Comparison of ENCODE assay signal across 11 cellular contexts in the genomic region with DNA sequence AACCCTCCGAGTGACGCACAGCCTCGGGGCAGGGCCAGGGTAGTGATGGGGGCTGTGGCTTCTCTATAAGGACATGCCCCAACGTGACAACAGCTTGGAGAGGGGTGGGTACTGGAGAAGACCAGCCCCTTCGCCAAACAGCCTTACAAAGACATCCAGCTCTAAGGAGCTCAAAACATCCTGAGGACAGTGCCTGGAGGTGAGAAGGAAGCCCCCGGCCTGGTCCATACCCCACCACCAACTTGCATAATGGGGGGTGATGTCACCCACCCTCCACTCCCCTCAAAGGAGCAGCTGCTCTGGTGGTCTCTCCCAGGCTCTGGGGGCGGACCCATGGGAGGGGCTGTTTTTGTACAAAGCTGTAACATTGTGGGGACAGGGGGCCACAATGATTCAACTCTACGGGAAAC. TPM values are rescaled to one million over a fixed set of nuclear protein-coding genes. Genes with fewer than 3 reads are reported as not detected.
DNase-seq lines count a peak whose midpoint lies in the region; ATAC-seq, FAIRE-seq and TF ChIP-seq lines count a peak whose summit lies in the region.
"Had no signal": no experiment of that assay in that cellular context is flagged by ENCODE, and none has a peak within 500 bp of the region (broad histone marks: within the 10 kb centered on the region; RNA-seq: fewer than 3 reads in every experiment).

No MANE protein-coding gene starts in this region.

- intact Hi-C loops in K562 (cut with micrococcal nuclease): no loop called here

- H4K20me1 ChIP-seq in K562 (replicated peaks; ENCODE audit: control insufficient read depth, insufficient read depth, low read length): no peaks in the 10 kb centered on the region

- H3K4me1 ChIP-seq in Peyer's patch (no peaks in the 10 kb centered on the region), K562 (replicated peaks in 1 of 2; ENCODE audit: control insufficient read depth in 2 of 2, insufficient read depth in 2 of 2, low read length in 2 of 2) (peaks cover 2 to 16% of the 10 kb centered on the region in 2 experiments; a peak in 4 of 5 replicates)

- H3K9me1 ChIP-seq in K562 (ENCODE audit: control insufficient read depth, insufficient read depth, low read length): no peaks in the 10 kb centered on the region

- TF ChIP-seq CTCF in Peyer's patch (IDR thresholded peaks at IDR 0.05) (no peak), K562 (IDR thresholded peaks at IDR 0.05 in 2 of 3, conservative IDR thresholded peaks at IDR 0.05 in 1 of 3; ENCODE audit: insufficient read depth in 2 of 3, low read depth in 1 of 3, low read length in 3 of 3) (no peak)

- peaks cover 24% of the 10 kb centered on the region for H3K4me1 Mint-ChIP-seq in activated CD8-positive, alpha-beta memory T cell treated with anti-CD3 and anti-CD28 coated beads, Interleukin-2, amount 10 ng/mL, durations not matched to agents 7 days and 5 days

- H3K27ac Mint-ChIP-seq in activated CD8-positive, alpha-beta memory T cell treated with anti-CD3 and anti-CD28 coated beads, Interleukin-2, amount 10 ng/mL, durations not matched to agents 7 days and 5 days: peak overlapping the region; percentile 91

- POLR2A ChIA-PET in K562 (lab: Yijun Ruan, JAX): interaction anchor here (0.6 kb wide), 1 partner anchor 9 kb away, joined by 3 read pairs; no protein-coding TSS in a partner anchor

- no TSS peak for BruUV-seq in K562 (replicated peaks; lab: Mats Ljungman, UMichigan)

- DNase-seq in Peyer's patch: peak in 2 of 3 donors; percentile 63 to 82
- peak; percentile 89 for DNase-seq in activated CD8-positive, alpha-beta memory T cell treated with anti-CD3 and anti-CD28 coated beads, Interleukin-2, amount 10 ng/mL, durations not matched to agents 7 days and 5 days
- DNase-seq in K562 (ENCODE audit: extremely low read depth in 1 of 4, low spot score in 3 of 4): peak in 2 of 4 experiments; percentile 27 to 30
- peak in 2 of 3 experiments; percentile 45 to 72 for DNase-seq in stimulated activated CD4-positive, alpha-beta T cell treated with anti-CD3 and anti-CD28 coated beads, TNF-alpha, amount 100 ng/mL, for 24 hours (ENCODE audit: low read depth in 3 of 3)
- DNase-seq in mesenteric fat pad (ENCODE audit: low spot score): no peak
- no peak for DNase-seq in NCI-H2081 treated with DMSO at 0.1 percent for 48 hours (lab: John Stamatoyannopoulos, UW)
- DNase-seq: NCI-H526 treated with DMSO at 0.1 percent for 48 hours had no signal

- H3K4me3 ChIP-seq in Peyer's patch: no peak overlapping the region
- H3K4me3 ChIP-seq in K562: no peak overlapping the region

- H3K36me3 Mint-ChIP-seq in activated CD8-positive, alpha-beta memory T cell treated with anti-CD3 and anti-CD28 coated beads, Interleukin-2, amount 10 ng/mL, durations not matched to agents 7 days and 5 days: peaks cover 37% of the 10 kb centered on the region

- TF ChIP-seq POLR2A in Peyer's patch (IDR thresholded peaks at IDR 0.05) (peak in 1 of 2 donors; percentile 59), K562 (conservative IDR thresholded peaks at IDR 0.05) (no peak)

- H3K9me3 ChIP-seq in Peyer's patch: no peaks in the 10 kb centered on the region
- no peaks in the 10 kb centered on the region for H3K9me3 ChIP-seq in K562 (replicated peaks; ENCODE audit: control insufficient read depth, insufficient read depth, low read depth, low read length)

- CTCF ChIA-PET in activated CD8-positive, alpha-beta memory T cell treated with anti-CD3 and anti-CD28 coated beads, Interleukin-2, amount 10 ng/mL, durations not matched to agents 7 days and 5 days (lab: Charles Lee): interaction anchor here (0.7 to 6.1 kb wide), 4 partner anchors 12 to 151 kb away, joined by 3 to 103 read pairs (median 42); no protein-coding TSS in a partner anchor
- CTCF ChIA-PET in K562 (lab: Yijun Ruan, JAX; ENCODE audit: low intra/inter-chr PET ratio): interaction anchor here (4.4 kb wide), 1 partner anchor 182 kb away, joined by 72 read pairs; no protein-coding TSS in a partner anchor

- no peak overlapping the region for H3K4me2 ChIP-seq in K562 (ENCODE audit: insufficient read depth, low read length)

- no peak for TF ChIP-seq RAD21 in K562 (CRISPR knock-in tag; conservative IDR thresholded peaks at IDR 0.05 in 1 of 2, IDR thresholded peaks at IDR 0.05 in 1 of 2)

- no peak for TF ChIP-seq EP300 in K562 (IDR thresholded peaks at IDR 0.05; ENCODE audit: low read length)

- 34% methylated on average over 8 of the region's 8 CpGs for WGBS in K562 (ENCODE audit: insufficient coverage, low coverage, missing lambda C conversion rate)

- H3K27me3 ChIP-seq in Peyer's patch (no peaks in the 10 kb centered on the region), K562 (ENCODE audit: control insufficient read depth in 2 of 2, insufficient read depth in 2 of 2, low read length in 2 of 2) (peaks cover 3 to 29% of the 10 kb centered on the region in 2 experiments; a peak in 4 of 5 replicates)

- H3K36me3 ChIP-seq in Peyer's patch (no peaks in the 10 kb centered on the region), K562 (ENCODE audit: control insufficient read depth, insufficient read depth, low read length) (no peaks in the 10 kb centered on the region)

- no peaks in the 10 kb centered on the region for H3K9me3 Mint-ChIP-seq in activated CD8-positive, alpha-beta memory T cell treated with anti-CD3 and anti-CD28 coated beads, Interleukin-2, amount 10 ng/mL, durations not matched to agents 7 days and 5 days (ENCODE audit: low read depth)

- FAIRE-seq in K562 (lab: Jason Lieb, UNC): no peak
- FAIRE-seq: GM12892 had no signal

- no peaks in the 10 kb centered on the region for H3K27me3 Mint-ChIP-seq in activated CD8-positive, alpha-beta memory T cell treated with anti-CD3 and anti-CD28 coated beads, Interleukin-2, amount 10 ng/mL, durations not matched to agents 7 days and 5 days

- in situ Hi-C loops in K562 (cut with MboI): loop anchor here (25.0 kb wide), 1 partner anchor 149 kb away; no protein-coding TSS in a partner anchor

- no peaks in the 10 kb centered on the region for H3K79me2 ChIP-seq in K562 (ENCODE audit: control insufficient read depth, insufficient read depth, low read length)

- peak; percentile 85 for ATAC-seq in activated CD8-positive, alpha-beta memory T cell treated with anti-CD3 and anti-CD28 coated beads, Interleukin-2, amount 10 ng/mL, durations not matched to agents 7 days and 5 days
- ATAC-seq in K562 (no peak), GM19351 (IDR thresholded peaks at IDR 0.05; ENCODE audit: unreplicated experiment) (no peak), HG03196 (IDR thresholded peaks at IDR 0.05; ENCODE audit: unreplicated experiment) (no peak)

- no peak overlapping the region for H3K9ac ChIP-seq in K562 (ENCODE audit: insufficient read depth in 1 of 2, low read depth in 2 of 2, low read length in 2 of 2)

- peak overlapping the region; percentile 71 for H3K4me3 Mint-ChIP-seq in activated CD8-positive, alpha-beta memory T cell treated with anti-CD3 and anti-CD28 coated beads, Interleukin-2, amount 10 ng/mL, durations not matched to agents 7 days and 5 days

- no peak overlapping the region for H2AFZ ChIP-seq in K562 (ENCODE audit: low read depth, low read length)

- H3K27ac ChIP-seq in Peyer's patch: peak overlapping the region in 2 of 4 donors; percentile 55 to 58
- no peak overlapping the region for H3K27ac ChIP-seq in K562 (ENCODE audit: extremely low read depth, low read depth, low read length)

RNA-seq across cellular contexts. Expression of gene PRSS2, which starts 15.1 kb away (rescaled TPM):
- total RNA-seq in Peyer's patch (100 to 1,000 TPM in 3 of 4 donors, 10 to 100 TPM in 1; 29.7 to 243 (median 208) TPM), K562 (2014; rRNA removed) (1.1 and 1.7 TPM in 2 replicates), K562 (2014; rRNA removed; fragmentation: Illumina TruSeq; extraction: Trizol) (2.4 and 2.5 TPM in 2 replicates), K562 (2015; rRNA removed; fragmentation: Illumina TruSeq; extraction: Trizol) (1.3 and 2.4 TPM in 2 replicates), K562 (2021) (23.9 and 30.1 TPM in 2 replicates), mesenteric fat pad (9.3 TPM)
- not detected for total RNA-seq in activated CD8-positive, alpha-beta memory T cell treated with anti-CD3 and anti-CD28 coated beads, Interleukin-2, amount 10 ng/mL, durations not matched to agents 7 days and 5 days
- 2.5 TPM in 1 of 2 replicates, not detected in the other for total RNA-seq in K562 (2011; cell fraction: chromatin; rRNA removed; ENCODE audit: low replicate concordance)
- total RNA-seq in K562 (2011; cell fraction: nucleolus; rRNA removed): 4.6 and 6.2 TPM in 2 replicates
- 3.5 and 4.8 TPM in 2 replicates for total RNA-seq in K562 (2011; cell fraction: nucleoplasm; rRNA removed)
- polyA plus RNA-seq in K562 (2011; rRNA removed) (3.8 and 6.4 TPM in 2 replicates), K562 (2014; fragmentation: Illumina TruSeq; extraction: Trizol) (4.7 and 6.2 TPM in 2 replicates), K562 (2014; fragmentation: Nextera tagmentation; extraction: Ambion mirVana) (10 to 100 TPM in 1 of 2 experiments, 1 to 10 TPM in 1; 9.5 to 16.4 TPM), K562 (2014; rRNA removed) (1.4 and 1.6 TPM in 2 replicates)
- polyA plus RNA-seq in K562 (2011; cell fraction: cytosol; rRNA removed): 9.3 and 14.7 TPM in 2 replicates
- polyA plus RNA-seq in K562 (2011; cell fraction: nucleus; rRNA removed): 4.3 and 5.0 TPM in 2 replicates
- 6.6 and 43.8 TPM in 2 replicates for polyA plus RNA-seq in K562 (2012)
- 2.8 and 3.7 TPM in 2 replicates for polyA minus RNA-seq in K562 (2011; rRNA and poly(A)+ RNA removed)
- polyA minus RNA-seq in K562 (2011; cell fraction: cytosol; rRNA and poly(A)+ RNA removed): 4.5 and 5.4 TPM in 2 replicates
- 0.67 and 1.4 TPM in 2 replicates for polyA minus RNA-seq in K562 (2011; cell fraction: nucleus; rRNA and poly(A)+ RNA removed)
- total RNA-seq: osteoblast had no signal

RNA-seq across cellular contexts. Expression of gene PRSS1, which starts 36.6 kb away (rescaled TPM):
- total RNA-seq in Peyer's patch (not detected), K562 (2014; rRNA removed) (not detected in 2 replicates), K562 (2014; rRNA removed; fragmentation: Illumina TruSeq; extraction: Trizol) (not detected in 2 replicates), K562 (2015; rRNA removed; fragmentation: Illumina TruSeq; extraction: Trizol) (not detected in 2 replicates), K562 (2021) (6.6 and 8.8 TPM in 2 replicates), mesenteric fat pad (5.0 TPM)
- total RNA-seq in activated CD8-positive, alpha-beta memory T cell treated with anti-CD3 and anti-CD28 coated beads, Interleukin-2, amount 10 ng/mL, durations not matched to agents 7 days and 5 days: not detected
- total RNA-seq in K562 (2011; cell fraction: chromatin; rRNA removed; ENCODE audit: low replicate concordance): not detected in 2 replicates
- total RNA-seq in K562 (2011; cell fraction: nucleolus; rRNA removed): not detected in 2 replicates
- not detected in 2 replicates for total RNA-seq in K562 (2011; cell fraction: nucleoplasm; rRNA removed)
- polyA plus RNA-seq in K562 (2011; rRNA removed) (not detected in 2 replicates), K562 (2014; fragmentation: Illumina TruSeq; extraction: Trizol) (not detected in 2 replicates), K562 (2014; fragmentation: Nextera tagmentation; extraction: Ambion mirVana) (under 1 TPM; 0.07 to 0.20 TPM), K562 (2014; rRNA removed) (not detected in 2 replicates)
- polyA plus RNA-seq in K562 (2011; cell fraction: cytosol; rRNA removed): not detected in 2 replicates
- 0.27 TPM in 1 of 2 replicates, not detected in the other for polyA plus RNA-seq in K562 (2011; cell fraction: nucleus; rRNA removed)
- 0.86 TPM in 1 of 2 replicates, not detected in the other for polyA plus RNA-seq in K562 (2012)
- polyA minus RNA-seq in K562 (2011; rRNA and poly(A)+ RNA removed): not detected in 2 replicates
- polyA minus RNA-seq in K562 (2011; cell fraction: cytosol; rRNA and poly(A)+ RNA removed): not detected in 2 replicates
- polyA minus RNA-seq in K562 (2011; cell fraction: nucleus; rRNA and poly(A)+ RNA removed): not detected in 2 replicates
- total RNA-seq: osteoblast had no signal

Comparison
In these comparisons a context has a peak if more than half of its experiments do, and no peak if none do; other contexts are left out.
1. DNase-seq: peak in Peyer's patch (2 of 3), activated CD8-positive, alpha-beta memory T cell treated with anti-CD3 and anti-CD28 coated beads, Interleukin-2, amount 10 ng/mL, durations not matched to agents 7 days and 5 days (single experiment) and stimulated activated CD4-positive, alpha-beta T cell treated with anti-CD3 and anti-CD28 coated beads, TNF-alpha, amount 100 ng/mL, for 24 hours (2 of 3); none in mesenteric fat pad (single experiment) and NCI-H2081 treated with DMSO at 0.1 percent for 48 hours (single experiment).